ENCODE assay signal across 11 cellular contexts in the genomic region with DNA sequence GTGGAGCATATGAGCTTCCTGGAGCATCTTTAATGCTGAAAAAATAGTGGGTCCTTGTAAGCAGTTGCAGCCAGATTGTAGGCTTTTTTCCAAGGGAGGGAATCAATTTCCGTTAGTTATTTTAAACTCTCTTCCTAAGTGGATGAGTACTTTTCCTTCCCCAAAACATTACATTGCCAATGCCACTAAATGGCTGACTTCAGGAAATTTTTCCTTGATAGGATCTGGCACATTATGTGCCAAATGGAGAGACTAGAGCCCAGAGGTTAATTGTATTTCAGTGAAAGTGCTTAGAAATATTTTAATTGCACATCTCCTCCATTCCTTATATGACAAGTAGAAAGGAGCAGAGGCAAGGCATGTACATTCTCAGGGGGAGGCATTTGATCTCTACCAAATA.
"Had no signal": no experiment of that assay in that cellular context is flagged by ENCODE, and none has a peak within 500 bp of the region (broad histone marks: within the 10 kb centered on the region; RNA-seq: fewer than 3 reads in every experiment).

No MANE protein-coding gene starts in this region.

- H3K4me3 ChIP-seq: GM23248, GM23338, HAP-1 had no signal

- H3K9ac ChIP-seq: GM23248 had no signal

- H3K36me3 ChIP-seq: HAP-1 had no signal

- ATAC-seq: GM23338, HCT116 had no signal

- H2AFZ ChIP-seq: GM23248, GM23338 had no signal

- H3K4me1 ChIP-seq: HAP-1 had no signal

- H3K9me3 ChIP-seq: HAP-1 had no signal

- DNase-seq: GM23248, GOT3, H7, H9, HCEC 1CT, HFFc6 had no signal

- H3K27ac ChIP-seq: GM23248 had no signal

- FAIRE-seq: H1, H54 had no signal

- H3K4me2 ChIP-seq: GM23338 had no signal
